In genomic region chr16:30786115-30786935, GRCh38 we compare ENCODE assay signal across 2 cellular contexts.
TF ChIP-seq lines count a peak whose summit lies in the region.

No MANE protein-coding gene starts in this region.

TF ChIP-seq in A549, 52 proteins besides CTCF, POLR2A, EP300 and RAD21 (continued from another document):
- TF ChIP-seq, protein P1, sequence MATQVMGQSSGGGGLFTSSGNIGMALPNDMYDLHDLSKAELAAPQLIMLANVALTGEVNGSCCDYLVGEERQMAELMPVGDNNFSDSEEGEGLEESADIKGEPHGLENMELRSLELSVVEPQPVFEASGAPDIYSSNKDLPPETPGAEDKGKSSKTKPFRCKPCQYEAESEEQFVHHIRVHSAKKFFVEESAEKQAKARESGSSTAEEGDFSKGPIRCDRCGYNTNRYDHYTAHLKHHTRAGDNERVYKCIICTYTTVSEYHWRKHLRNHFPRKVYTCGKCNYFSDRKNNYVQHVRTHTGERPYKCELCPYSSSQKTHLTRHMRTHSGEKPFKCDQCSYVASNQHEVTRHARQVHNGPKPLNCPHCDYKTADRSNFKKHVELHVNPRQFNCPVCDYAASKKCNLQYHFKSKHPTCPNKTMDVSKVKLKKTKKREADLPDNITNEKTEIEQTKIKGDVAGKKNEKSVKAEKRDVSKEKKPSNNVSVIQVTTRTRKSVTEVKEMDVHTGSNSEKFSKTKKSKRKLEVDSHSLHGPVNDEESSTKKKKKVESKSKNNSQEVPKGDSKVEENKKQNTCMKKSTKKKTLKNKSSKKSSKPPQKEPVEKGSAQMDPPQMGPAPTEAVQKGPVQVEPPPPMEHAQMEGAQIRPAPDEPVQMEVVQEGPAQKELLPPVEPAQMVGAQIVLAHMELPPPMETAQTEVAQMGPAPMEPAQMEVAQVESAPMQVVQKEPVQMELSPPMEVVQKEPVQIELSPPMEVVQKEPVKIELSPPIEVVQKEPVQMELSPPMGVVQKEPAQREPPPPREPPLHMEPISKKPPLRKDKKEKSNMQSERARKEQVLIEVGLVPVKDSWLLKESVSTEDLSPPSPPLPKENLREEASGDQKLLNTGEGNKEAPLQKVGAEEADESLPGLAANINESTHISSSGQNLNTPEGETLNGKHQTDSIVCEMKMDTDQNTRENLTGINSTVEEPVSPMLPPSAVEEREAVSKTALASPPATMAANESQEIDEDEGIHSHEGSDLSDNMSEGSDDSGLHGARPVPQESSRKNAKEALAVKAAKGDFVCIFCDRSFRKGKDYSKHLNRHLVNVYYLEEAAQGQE (IDR thresholded peaks at IDR 0.05) = peak; percentile 63
- TF ChIP-seq, protein P2, sequence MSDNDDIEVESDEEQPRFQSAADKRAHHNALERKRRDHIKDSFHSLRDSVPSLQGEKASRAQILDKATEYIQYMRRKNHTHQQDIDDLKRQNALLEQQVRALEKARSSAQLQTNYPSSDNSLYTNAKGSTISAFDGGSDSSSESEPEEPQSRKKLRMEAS (IDR thresholded peaks at IDR 0.05) = peak; percentile 48; the same call in 1 of the 2 replicates
- TF ChIP-seq MAFK (IDR thresholded peaks at IDR 0.05; ENCODE audit: partially characterized antibody) = no peak
TF ChIP-seq in A549: peak in this region for 3.

TF ChIP-seq in SK-N-SH, 30 proteins besides CTCF, POLR2A, EP300 and RAD21 (continued from another document):
- TF ChIP-seq, protein P3, sequence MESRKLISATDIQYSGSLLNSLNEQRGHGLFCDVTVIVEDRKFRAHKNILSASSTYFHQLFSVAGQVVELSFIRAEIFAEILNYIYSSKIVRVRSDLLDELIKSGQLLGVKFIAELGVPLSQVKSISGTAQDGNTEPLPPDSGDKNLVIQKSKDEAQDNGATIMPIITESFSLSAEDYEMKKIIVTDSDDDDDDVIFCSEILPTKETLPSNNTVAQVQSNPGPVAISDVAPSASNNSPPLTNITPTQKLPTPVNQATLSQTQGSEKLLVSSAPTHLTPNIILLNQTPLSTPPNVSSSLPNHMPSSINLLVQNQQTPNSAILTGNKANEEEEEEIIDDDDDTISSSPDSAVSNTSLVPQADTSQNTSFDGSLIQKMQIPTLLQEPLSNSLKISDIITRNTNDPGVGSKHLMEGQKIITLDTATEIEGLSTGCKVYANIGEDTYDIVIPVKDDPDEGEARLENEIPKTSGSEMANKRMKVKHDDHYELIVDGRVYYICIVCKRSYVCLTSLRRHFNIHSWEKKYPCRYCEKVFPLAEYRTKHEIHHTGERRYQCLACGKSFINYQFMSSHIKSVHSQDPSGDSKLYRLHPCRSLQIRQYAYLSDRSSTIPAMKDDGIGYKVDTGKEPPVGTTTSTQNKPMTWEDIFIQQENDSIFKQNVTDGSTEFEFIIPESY (IDR thresholded peaks at IDR 0.05; ENCODE audit: borderline replicate concordance, low read depth) = 0 out of 2 replicates have a peak, but pooled peaks have one; percentile 60
- TF ChIP-seq SIN3A (IDR thresholded peaks at IDR 0.05; ENCODE audit: borderline replicate concordance, low read depth, low read length) (peak; percentile 24; the same call in 1 of the 2 replicates), ELF1 (IDR thresholded peaks at IDR 0.05) (no peak), FOXJ3 (CRISPR knock-in tag; IDR thresholded peaks at IDR 0.05) (no peak), YY1 (IDR thresholded peaks at IDR 0.05; ENCODE audit: low read depth) (no peak), PBX3 (IDR thresholded peaks at IDR 0.05) (no peak), FOSL2 (IDR thresholded peaks at IDR 0.05; ENCODE audit: borderline replicate concordance, low read depth) (no peak), EZH2phosphoT487 (IDR thresholded peaks at IDR 0.05; ENCODE audit: borderline replicate concordance, low read depth) (no peak), RFX5 (IDR thresholded peaks at IDR 0.05; ENCODE audit: low read length) (no peak), TEAD4 (IDR thresholded peaks at IDR 0.05; ENCODE audit: borderline replicate concordance, insufficient read depth) (no peak), SMC3 (IDR thresholded peaks at IDR 0.05; ENCODE audit: low read depth, low read length) (no peak), POLR2AphosphoS5 (IDR thresholded peaks at IDR 0.05; ENCODE audit: low read depth, low read length) (peak; percentile 33; the same call in 1 of the 2 replicates), TCF12 (IDR thresholded peaks at IDR 0.05) (no peak), FOXM1 (IDR thresholded peaks at IDR 0.05; ENCODE audit: low read depth) (no peak), TAF1 (IDR thresholded peaks at IDR 0.05; ENCODE audit: borderline replicate concordance, low read depth, low read length) (peak; percentile 56; the same call in 1 of the 2 replicates), NRF1 (IDR thresholded peaks at IDR 0.05; ENCODE audit: low read depth, low read length) (no peak), MEF2A (IDR thresholded peaks at IDR 0.05; ENCODE audit: borderline replicate concordance, low read depth) (no peak), JUND (IDR thresholded peaks at IDR 0.05) (no peak), CHD2 (IDR thresholded peaks at IDR 0.05; ENCODE audit: low read length, partially characterized antibody) (peak; percentile 90), RXRA (IDR thresholded peaks at IDR 0.05; ENCODE audit: borderline replicate concordance, low read depth) (no peak)
- TF ChIP-seq, protein P1 (IDR thresholded peaks at IDR 0.05; ENCODE audit: low read depth, low read length) = no peak
- TF ChIP-seq, protein P4, sequence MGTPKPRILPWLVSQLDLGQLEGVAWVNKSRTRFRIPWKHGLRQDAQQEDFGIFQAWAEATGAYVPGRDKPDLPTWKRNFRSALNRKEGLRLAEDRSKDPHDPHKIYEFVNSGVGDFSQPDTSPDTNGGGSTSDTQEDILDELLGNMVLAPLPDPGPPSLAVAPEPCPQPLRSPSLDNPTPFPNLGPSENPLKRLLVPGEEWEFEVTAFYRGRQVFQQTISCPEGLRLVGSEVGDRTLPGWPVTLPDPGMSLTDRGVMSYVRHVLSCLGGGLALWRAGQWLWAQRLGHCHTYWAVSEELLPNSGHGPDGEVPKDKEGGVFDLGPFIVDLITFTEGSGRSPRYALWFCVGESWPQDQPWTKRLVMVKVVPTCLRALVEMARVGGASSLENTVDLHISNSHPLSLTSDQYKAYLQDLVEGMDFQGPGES (IDR thresholded peaks at IDR 0.05; ENCODE audit: low read depth, low read length) = no peak
